In genomic region chr9:83714316-83714715, GRCh38 we compare ENCODE assay signal across 10 cellular contexts. TPM values are rescaled to one million over a fixed set of nuclear protein-coding genes. Genes with fewer than 3 reads are reported as not detected.
DNase-seq lines count a peak whose midpoint lies in the region; ATAC-seq, FAIRE-seq and TF ChIP-seq lines count a peak whose summit lies in the region.
"Had no signal": no experiment of that assay in that cellular context is flagged by ENCODE, and none has a peak within 500 bp of the region (broad histone marks: within the 10 kb centered on the region; RNA-seq: fewer than 3 reads in every experiment).

No MANE protein-coding gene starts in this region.

- H3K27ac Mint-ChIP-seq in CD4-positive, alpha-beta T cell = no peak overlapping the region

- no peak overlapping the region for H3K4me3 ChIP-seq in keratinocyte (ENCODE audit: control insufficient read depth in 2 of 3, extremely low read depth in 1 of 3, insufficient read depth in 2 of 3, low read depth in 1 of 3, low read length in 3 of 3)
- H3K4me3 ChIP-seq: esophagus muscularis mucosa had no signal

- no peak overlapping the region for H3K9ac ChIP-seq in keratinocyte (ENCODE audit: control insufficient read depth, extremely low read depth, insufficient read depth, low read length)

- no peak overlapping the region for H3K4me3 Mint-ChIP-seq in CD4-positive, alpha-beta T cell

- POLR2A ChIA-PET in CD4-positive, alpha-beta T cell (lab: Charles Lee) = no interaction called here

- TF ChIP-seq CTCF in CD4-positive, alpha-beta T cell (IDR thresholded peaks at IDR 0.05) = peak; percentile 53
- peak in 2 of 3 experiments; percentile 10 to 13 for TF ChIP-seq CTCF in keratinocyte (optimal IDR thresholded peaks at IDR 0.05 in 1 of 3, IDR thresholded peaks at IDR 0.05 in 1 of 3, conservative IDR thresholded peaks at IDR 0.05 in 1 of 3; ENCODE audit: extremely low read depth in 1 of 3, insufficient read depth in 2 of 3, low read length in 3 of 3)

- peaks cover 4% of the 10 kb centered on the region for H3K4me1 Mint-ChIP-seq in CD4-positive, alpha-beta T cell (ENCODE audit: low read depth)

- no peak overlapping the region for H3K27ac ChIP-seq in CD4-positive, alpha-beta T cell (ENCODE audit: low read depth, low read length)
- H3K27ac ChIP-seq in keratinocyte (ENCODE audit: control insufficient read depth, insufficient read depth, low read length) (no peak overlapping the region), substantia nigra (ENCODE audit: low read depth, low read length, poor library complexity, severe bottlenecking) (no peak overlapping the region)
- H3K27ac ChIP-seq: esophagus muscularis mucosa had no signal

- TF ChIP-seq POLR2A in erythroblast (IDR thresholded peaks at IDR 0.05; ENCODE audit: low read length) = no peak

- intact Hi-C loops in CD4-positive, alpha-beta T cell (cut with DNase I, micrococcal nuclease) = loop anchor here in 1 of 2 experiments (5.0 kb wide), 1 partner anchor 67 kb away; no protein-coding TSS in a partner anchor

- no peaks in the 10 kb centered on the region for H3K9me3 Mint-ChIP-seq in CD4-positive, alpha-beta T cell

- dilution Hi-C loops in keratinocyte (cut with MboI; ENCODE audit: extremely low pct_ligation_motif_present, low sequenced_read_pairs) = no loop called here

- FAIRE-seq in keratinocyte (lab: Jason Lieb, UNC) = no peak

- no peaks in the 10 kb centered on the region for H4K20me1 ChIP-seq in keratinocyte (ENCODE audit: control insufficient read depth, extremely low read depth, insufficient read depth, low read length)

- no peaks in the 10 kb centered on the region for H3K36me3 Mint-ChIP-seq in CD4-positive, alpha-beta T cell (ENCODE audit: low read depth)

- H3K27me3 ChIP-seq in CD4-positive, alpha-beta T cell (ENCODE audit: control insufficient read depth, insufficient read depth, low read length) = no peaks in the 10 kb centered on the region
- no peaks in the 10 kb centered on the region for H3K27me3 ChIP-seq in keratinocyte (ENCODE audit: control insufficient read depth, extremely low read depth, insufficient read depth, low read length)
- H3K27me3 ChIP-seq: esophagus muscularis mucosa had no signal

- no peaks in the 10 kb centered on the region for H3K9me1 ChIP-seq in keratinocyte (ENCODE audit: control insufficient read depth, extremely low read depth, insufficient read depth, low read length)

- no peaks in the 10 kb centered on the region for H3K4me1 ChIP-seq in keratinocyte (ENCODE audit: control insufficient read depth, extremely low read depth, insufficient read depth, low read length)
- H3K4me1 ChIP-seq: esophagus muscularis mucosa had no signal

- no peaks in the 10 kb centered on the region for H3K9me3 ChIP-seq in CD4-positive, alpha-beta T cell (ENCODE audit: control insufficient read depth, low read length)
- no peaks in the 10 kb centered on the region for H3K9me3 ChIP-seq in keratinocyte (ENCODE audit: control insufficient read depth, low read depth, low read length)

- H3K4me2 ChIP-seq in keratinocyte (ENCODE audit: control insufficient read depth, extremely low read depth, insufficient read depth, low read depth, low read length) = no peak overlapping the region

- H3K79me2 ChIP-seq in keratinocyte (ENCODE audit: control insufficient read depth, insufficient read depth, low read length) = no peaks in the 10 kb centered on the region

- no peaks in the 10 kb centered on the region for H3K27me3 Mint-ChIP-seq in CD4-positive, alpha-beta T cell

- peak; percentile 49 for ATAC-seq in CD4-positive, alpha-beta T cell (ENCODE audit: poor library complexity)
- ATAC-seq in GM21526 (IDR thresholded peaks at IDR 0.05; ENCODE audit: low FRiP score, unreplicated experiment) (peak; percentile 56), HG03442 (IDR thresholded peaks at IDR 0.05; ENCODE audit: unreplicated experiment) (no peak)

- no peak for DNase-seq in CD4-positive, alpha-beta T cell
- DNase-seq in RKO (ENCODE audit: low spot score) (peak; percentile 27), keratinocyte (ENCODE audit: low read depth, low spot score) (no peak), GM19240 (ENCODE audit: insufficient read length, low spot score) (no peak), substantia nigra (lab: John Stamatoyannopoulos, UW) (no peak), erythroblast (lab: John Stamatoyannopoulos, UW) (no peak)
- DNase-seq: activated T-cell treated with anti-CD3 and anti-CD28 coated beads for 4 hours had no signal

- no peaks in the 10 kb centered on the region for H3K36me3 ChIP-seq in keratinocyte (ENCODE audit: control insufficient read depth in 2 of 2, extremely low read depth in 1 of 2, insufficient read depth in 2 of 2, low read length in 2 of 2)

- no peak overlapping the region for H2AFZ ChIP-seq in keratinocyte (ENCODE audit: control insufficient read depth, low read length)

- CTCF ChIA-PET in CD4-positive, alpha-beta T cell (lab: Charles Lee) = no interaction called here

RNA-seq across cellular contexts. Expression of gene UBQLN1, which starts 6.6 kb away (rescaled TPM):
- 100 to 1,000 TPM; 178 to 185 TPM for total RNA-seq in CD4-positive, alpha-beta T cell
- polyA plus RNA-seq in keratinocyte = 111 to 148 TPM (median 145 TPM) in 3 replicates
- 97.6 TPM for polyA plus RNA-seq in keratinocyte (2011; ENCODE audit: low read depth)
- polyA plus RNA-seq in keratinocyte (2011; cell fraction: cytosol; rRNA removed) = 83.3 and 162 TPM in 2 replicates
- 107 and 113 TPM in 2 replicates for polyA plus RNA-seq in keratinocyte (2011; cell fraction: nucleus; rRNA removed)
- polyA plus RNA-seq in keratinocyte (2012; ENCODE audit: low replicate concordance) = 79.9 and 83.9 TPM in 2 replicates
- 154 to 278 TPM (median 225 TPM) in 3 replicates for polyA minus RNA-seq in keratinocyte
- 127 TPM for polyA minus RNA-seq in keratinocyte (2011; cell fraction: cytosol; rRNA and poly(A)+ RNA removed)
- polyA minus RNA-seq in keratinocyte (2011; cell fraction: nucleus; rRNA and poly(A)+ RNA removed) = 99.2 and 154 TPM in 2 replicates
